1 cellular context compared by ENCODE assay signal in the genomic region with DNA sequence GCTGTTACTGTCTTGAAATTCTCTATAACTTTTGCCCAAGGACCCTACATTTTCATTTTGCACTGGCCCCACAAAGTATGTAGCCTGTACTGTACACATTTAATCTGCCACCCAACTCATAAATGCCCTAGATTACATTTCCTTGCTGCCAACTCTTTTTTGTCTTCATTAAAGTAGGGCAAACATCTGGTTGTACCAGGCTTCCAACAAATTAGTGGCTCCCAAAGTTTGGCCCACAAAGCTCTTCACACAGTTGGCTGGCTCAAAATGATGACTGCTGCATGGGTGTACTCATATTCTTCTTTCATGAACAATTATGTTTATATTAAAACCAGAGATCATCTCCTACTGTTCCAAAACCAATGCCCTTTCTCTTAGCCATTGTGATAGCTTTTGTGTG.
TF ChIP-seq lines count a peak whose summit lies in the region.

No MANE protein-coding gene starts in this region.

TF ChIP-seq in WTC11, 78 proteins besides CTCF, POLR2A, EP300 and RAD21 (continued from another document):
- no peak for TF ChIP-seq HMGXB4 (CRISPR knock-in tag; IDR thresholded peaks at IDR 0.05)
- no peak for TF ChIP-seq GTF2I (CRISPR knock-in tag; conservative IDR thresholded peaks at IDR 0.05)
- TF ChIP-seq, protein P1, sequence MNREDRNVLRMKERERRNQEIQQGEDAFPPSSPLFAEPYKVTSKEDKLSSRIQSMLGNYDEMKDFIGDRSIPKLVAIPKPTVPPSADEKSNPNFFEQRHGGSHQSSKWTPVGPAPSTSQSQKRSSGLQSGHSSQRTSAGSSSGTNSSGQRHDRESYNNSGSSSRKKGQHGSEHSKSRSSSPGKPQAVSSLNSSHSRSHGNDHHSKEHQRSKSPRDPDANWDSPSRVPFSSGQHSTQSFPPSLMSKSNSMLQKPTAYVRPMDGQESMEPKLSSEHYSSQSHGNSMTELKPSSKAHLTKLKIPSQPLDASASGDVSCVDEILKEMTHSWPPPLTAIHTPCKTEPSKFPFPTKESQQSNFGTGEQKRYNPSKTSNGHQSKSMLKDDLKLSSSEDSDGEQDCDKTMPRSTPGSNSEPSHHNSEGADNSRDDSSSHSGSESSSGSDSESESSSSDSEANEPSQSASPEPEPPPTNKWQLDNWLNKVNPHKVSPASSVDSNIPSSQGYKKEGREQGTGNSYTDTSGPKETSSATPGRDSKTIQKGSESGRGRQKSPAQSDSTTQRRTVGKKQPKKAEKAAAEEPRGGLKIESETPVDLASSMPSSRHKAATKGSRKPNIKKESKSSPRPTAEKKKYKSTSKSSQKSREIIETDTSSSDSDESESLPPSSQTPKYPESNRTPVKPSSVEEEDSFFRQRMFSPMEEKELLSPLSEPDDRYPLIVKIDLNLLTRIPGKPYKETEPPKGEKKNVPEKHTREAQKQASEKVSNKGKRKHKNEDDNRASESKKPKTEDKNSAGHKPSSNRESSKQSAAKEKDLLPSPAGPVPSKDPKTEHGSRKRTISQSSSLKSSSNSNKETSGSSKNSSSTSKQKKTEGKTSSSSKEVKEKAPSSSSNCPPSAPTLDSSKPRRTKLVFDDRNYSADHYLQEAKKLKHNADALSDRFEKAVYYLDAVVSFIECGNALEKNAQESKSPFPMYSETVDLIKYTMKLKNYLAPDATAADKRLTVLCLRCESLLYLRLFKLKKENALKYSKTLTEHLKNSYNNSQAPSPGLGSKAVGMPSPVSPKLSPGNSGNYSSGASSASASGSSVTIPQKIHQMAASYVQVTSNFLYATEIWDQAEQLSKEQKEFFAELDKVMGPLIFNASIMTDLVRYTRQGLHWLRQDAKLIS (CRISPR knock-in tag; IDR thresholded peaks at IDR 0.05; ENCODE audit: borderline replicate concordance), result no peak
- TF ChIP-seq ETV6 (CRISPR knock-in tag; IDR thresholded peaks at IDR 0.05), result no peak
- TF ChIP-seq, protein P2, sequence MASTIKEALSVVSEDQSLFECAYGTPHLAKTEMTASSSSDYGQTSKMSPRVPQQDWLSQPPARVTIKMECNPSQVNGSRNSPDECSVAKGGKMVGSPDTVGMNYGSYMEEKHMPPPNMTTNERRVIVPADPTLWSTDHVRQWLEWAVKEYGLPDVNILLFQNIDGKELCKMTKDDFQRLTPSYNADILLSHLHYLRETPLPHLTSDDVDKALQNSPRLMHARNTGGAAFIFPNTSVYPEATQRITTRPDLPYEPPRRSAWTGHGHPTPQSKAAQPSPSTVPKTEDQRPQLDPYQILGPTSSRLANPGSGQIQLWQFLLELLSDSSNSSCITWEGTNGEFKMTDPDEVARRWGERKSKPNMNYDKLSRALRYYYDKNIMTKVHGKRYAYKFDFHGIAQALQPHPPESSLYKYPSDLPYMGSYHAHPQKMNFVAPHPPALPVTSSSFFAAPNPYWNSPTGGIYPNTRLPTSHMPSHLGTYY (CRISPR knock-in tag; IDR thresholded peaks at IDR 0.05), result no peak
- TF ChIP-seq TP53 (CRISPR knock-in tag; IDR thresholded peaks at IDR 0.05), result no peak
